9 cellular contexts compared by ENCODE assay signal in the genomic region with DNA sequence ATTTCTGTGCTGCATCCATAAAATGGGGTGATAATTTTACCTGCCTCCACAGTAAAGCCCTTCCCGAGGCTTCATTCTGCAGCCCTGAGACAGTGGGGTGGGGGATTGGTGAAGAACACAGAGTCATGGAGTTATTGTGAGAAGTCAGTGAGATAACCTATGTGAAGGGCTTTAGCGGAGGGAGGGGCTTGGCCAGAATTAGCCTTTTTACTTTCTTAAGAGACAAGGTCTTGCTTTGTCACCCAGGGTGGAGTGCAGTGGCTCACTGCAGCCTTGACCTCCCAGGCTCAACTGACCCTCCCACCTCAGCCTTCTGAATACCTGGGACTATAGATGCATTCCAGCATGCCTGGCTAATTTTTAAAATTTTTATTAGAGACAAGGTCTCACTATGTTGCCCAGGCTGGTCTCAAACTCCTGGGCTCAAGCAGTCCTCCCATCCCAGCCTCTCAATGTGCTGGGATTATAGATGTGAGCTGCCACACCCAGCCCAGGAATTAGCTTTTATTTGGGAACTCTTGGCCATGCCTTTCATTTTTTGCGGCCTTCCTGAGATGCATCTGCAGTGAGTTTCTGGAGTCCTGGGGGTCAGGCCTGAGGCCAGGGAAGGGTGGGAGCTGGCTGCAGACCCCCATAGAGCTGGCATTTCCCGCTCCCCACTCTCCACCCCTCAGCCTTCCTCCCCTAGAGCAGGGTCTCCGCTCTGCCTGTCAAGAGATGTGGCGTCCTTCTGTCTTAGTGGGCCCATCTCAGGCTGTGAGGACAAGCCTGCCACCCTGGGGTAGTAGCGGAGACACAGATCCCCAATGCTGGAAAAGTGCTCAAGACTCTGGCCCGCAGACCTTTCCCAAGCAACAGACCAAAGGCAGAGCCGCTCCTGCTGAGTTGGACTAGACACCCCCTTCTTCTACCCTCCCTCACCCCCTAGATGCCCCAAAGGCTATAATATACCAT.
DNase-seq lines count a peak whose midpoint lies in the region; ATAC-seq, FAIRE-seq and TF ChIP-seq lines count a peak whose summit lies in the region.
"Had no signal": no experiment of that assay in that cellular context is flagged by ENCODE, and none has a peak within 500 bp of the region (broad histone marks: within the 10 kb centered on the region; RNA-seq: fewer than 3 reads in every experiment).

No MANE protein-coding gene starts in this region.

- H3K27me3 ChIP-seq in GM23338 (ENCODE audit: insufficient read depth): no peaks in the 10 kb centered on the region
- H3K27me3 ChIP-seq in HepG2 (ENCODE audit: control insufficient read depth in 1 of 2, insufficient read depth in 2 of 2, low read length in 2 of 2): no peaks in the 10 kb centered on the region
- no peaks in the 10 kb centered on the region for H3K27me3 ChIP-seq in spleen (replicated peaks in 1 of 7)
- no peaks in the 10 kb centered on the region for H3K27me3 ChIP-seq in hepatocyte

- no TSS peak for BruUV-seq in HepG2 (replicated peaks; lab: Mats Ljungman, UMichigan)

- H3K27ac Mint-ChIP-seq in GM23338: peak overlapping the region; percentile 41
- H3K27ac Mint-ChIP-seq in activated CD8-positive, alpha-beta T cell treated with anti-CD3 and anti-CD28 coated beads for 36 hours: peak overlapping the region; percentile 46

- peaks cover 50% of the 10 kb centered on the region for H3K4me1 Mint-ChIP-seq in GM23338
- peaks cover 61% of the 10 kb centered on the region for H3K4me1 Mint-ChIP-seq in activated CD8-positive, alpha-beta T cell treated with anti-CD3 and anti-CD28 coated beads for 36 hours (ENCODE audit: low read depth)

- H3K79me2 ChIP-seq in GM23338 (replicated peaks; ENCODE audit: insufficient read depth) (peaks cover 4% of the 10 kb centered on the region; the same call in 1 of the 2 replicates), HepG2 (ENCODE audit: insufficient read depth, low read length) (peaks cover 2% of the 10 kb centered on the region), hepatocyte (peaks cover 83% of the 10 kb centered on the region)

- H3K9me3 ChIP-seq in HepG2 (ENCODE audit: low read length) (no peaks in the 10 kb centered on the region), spleen (no peaks in the 10 kb centered on the region), hepatocyte (ENCODE audit: low read depth) (no peaks in the 10 kb centered on the region)

- H3F3A ChIP-seq in GM23338 (replicated peaks; ENCODE audit: low read depth): no peaks in the 10 kb centered on the region

- no peak overlapping the region for H3K9ac ChIP-seq in HepG2 (ENCODE audit: insufficient read depth, low read depth, low read length)

- no peak overlapping the region for H3K27ac ChIP-seq in GM23338 (ENCODE audit: low read depth)
- H3K27ac ChIP-seq in HepG2 (ENCODE audit: extremely low read length, insufficient read depth, low read length): no peak overlapping the region
- H3K27ac ChIP-seq in spleen: peak overlapping the region; percentile 36 to 95 (median 88)
- no peak overlapping the region for H3K27ac ChIP-seq in hepatocyte

- H2AFZ ChIP-seq in GM23338 (no peak overlapping the region), HepG2 (ENCODE audit: low read length) (no peak overlapping the region), hepatocyte (no peak overlapping the region)

- no peak overlapping the region for H3K4me3 Mint-ChIP-seq in GM23338
- H3K4me3 Mint-ChIP-seq in activated CD8-positive, alpha-beta T cell treated with anti-CD3 and anti-CD28 coated beads for 36 hours: no peak overlapping the region

- H3K9me3 Mint-ChIP-seq in GM23338: no peaks in the 10 kb centered on the region; the same call in 2 of the 3 replicates
- H3K9me3 Mint-ChIP-seq in activated CD8-positive, alpha-beta T cell treated with anti-CD3 and anti-CD28 coated beads for 36 hours: no peaks in the 10 kb centered on the region

- TF ChIP-seq POLR2A in HepG2 (IDR thresholded peaks at IDR 0.05; ENCODE audit: insufficient read depth in 1 of 2, low read depth in 2 of 2, low read length in 2 of 2) (no peak), spleen (IDR thresholded peaks at IDR 0.05) (no peak)

- no peak for TF ChIP-seq RAD21 in HepG2 (CRISPR knock-in tag; IDR thresholded peaks at IDR 0.05)

- TF ChIP-seq EP300 in HepG2 (IDR thresholded peaks at IDR 0.05; ENCODE audit: low read depth in 2 of 2, low read length in 2 of 2): no peak
- no peak for TF ChIP-seq EP300 in HepG2 (CRISPR knock-in tag; IDR thresholded peaks at IDR 0.05; ENCODE audit: borderline replicate concordance)

- DNase-seq in GM23338 (ENCODE audit: low spot score): no peak
- DNase-seq in activated CD8-positive, alpha-beta T cell treated with anti-CD3 and anti-CD28 coated beads for 36 hours: no peak
- DNase-seq in HepG2 (ENCODE audit: low spot score): no peak
- no peak for DNase-seq in spleen
- DNase-seq in hepatocyte (ENCODE audit: low spot score): no peak
- no peak for DNase-seq in NCI-H146 (lab: John Stamatoyannopoulos, UW)
- DNase-seq: NCI-H2171 treated with DMSO at 0.1 percent for 48 hours had no signal

- H3K27me3 Mint-ChIP-seq in GM23338 (ENCODE audit: insufficient read depth, low read depth, poor library complexity): peaks cover 17% of the 10 kb centered on the region
- H3K27me3 Mint-ChIP-seq in activated CD8-positive, alpha-beta T cell treated with anti-CD3 and anti-CD28 coated beads for 36 hours: no peaks in the 10 kb centered on the region

- WGBS in HepG2 (ENCODE audit: low lambda C conversion rate): 91% methylated on average over 6 of the region's 9 CpGs
- WGBS in spleen, 5 donors: 77 to 87% (median 81%) methylated on average over 6 to 9 of the region's 9 CpGs
- 91% methylated on average over 9 of the region's 9 CpGs for WGBS in hepatocyte (ENCODE audit: low lambda C conversion rate, missing lambda C conversion rate)

- H3K36me3 ChIP-seq in GM23338 (ENCODE audit: insufficient read depth) (no peaks in the 10 kb centered on the region), HepG2 (replicated peaks in 1 of 2; ENCODE audit: control insufficient read depth in 1 of 2, insufficient read depth in 2 of 2, low read length in 2 of 2) (peaks cover 52 to 78% of the 10 kb centered on the region in 2 experiments), spleen (peaks cover 0 to 32% (median 0%) of the 10 kb centered on the region in 6 donors), hepatocyte (replicated peaks; ENCODE audit: insufficient read depth, low read depth) (no peaks in the 10 kb centered on the region)

- FAIRE-seq in HepG2 (lab: Jason Lieb, UNC): no peak

- POLR2A ChIA-PET in activated CD8-positive, alpha-beta T cell treated with anti-CD3 and anti-CD28 coated beads for 36 hours (lab: Charles Lee): no interaction called here
- POLR2A ChIA-PET in HepG2 (lab: Yijun Ruan, JAX): no interaction called here

- no peak for ATAC-seq in GM23338
- no peak for ATAC-seq in activated CD8-positive, alpha-beta T cell treated with anti-CD3 and anti-CD28 coated beads for 36 hours
- ATAC-seq in HepG2: no peak
- ATAC-seq in HG03095 (IDR thresholded peaks at IDR 0.05; ENCODE audit: unreplicated experiment): no peak
- ATAC-seq in GM18858 (IDR thresholded peaks at IDR 0.05; ENCODE audit: unreplicated experiment): no peak

- H4K20me1 ChIP-seq in GM23338 (replicated peaks; ENCODE audit: insufficient read depth): no peaks in the 10 kb centered on the region
- H4K20me1 ChIP-seq in HepG2 (ENCODE audit: insufficient read depth, low read length): peaks cover 11% of the 10 kb centered on the region
- peaks cover 64% of the 10 kb centered on the region for H4K20me1 ChIP-seq in hepatocyte (ENCODE audit: insufficient read depth, poor library complexity, severe bottlenecking)

- H3K4me2 ChIP-seq in GM23338 (no peak overlapping the region), HepG2 (ENCODE audit: low read depth, low read length) (no peak overlapping the region), hepatocyte (no peak overlapping the region)

- H3K4me1 ChIP-seq in GM23338 (ENCODE audit: insufficient read depth) (peaks cover 31% of the 10 kb centered on the region), HepG2 (ENCODE audit: insufficient read depth, low read length) (peaks cover 52% of the 10 kb centered on the region), spleen (peaks cover 59 to 100% (median 90%) of the 10 kb centered on the region in 6 donors), hepatocyte (ENCODE audit: insufficient read depth) (peaks cover 28% of the 10 kb centered on the region)

- TF ChIP-seq CTCF in GM23338 (conservative IDR thresholded peaks at IDR 0.05; ENCODE audit: low read depth in 2 of 2) (no peak), HepG2 (CRISPR knock-in tag; IDR thresholded peaks at IDR 0.05) (no peak), spleen (IDR thresholded peaks at IDR 0.05 in 8 of 11, conservative IDR thresholded peaks at IDR 0.05 in 3 of 11) (no peak), hepatocyte (IDR thresholded peaks at IDR 0.05; ENCODE audit: poor library complexity) (no peak)
- TF ChIP-seq CTCF in activated CD8-positive, alpha-beta T cell treated with anti-CD3 and anti-CD28 coated beads for 36 hours (IDR thresholded peaks at IDR 0.05): no peak

- in situ Hi-C loops in HepG2 (cut with HindIII; ENCODE audit: extremely low pct_ligation_motif_present, low pct_unique_long_range_greater_than_20kb): no loop called here

- CTCF ChIA-PET in activated CD8-positive, alpha-beta T cell treated with anti-CD3 and anti-CD28 coated beads for 36 hours (lab: Charles Lee): interaction anchor here (1.1 kb wide), 1 partner anchor 49 kb away, joined by 4 read pairs; no protein-coding TSS in a partner anchor
- CTCF ChIA-PET in HepG2 (lab: Yijun Ruan, JAX; ENCODE audit: low intra/inter-chr PET ratio, low total read pairs): no interaction called here

- no peak overlapping the region for H3K4me3 ChIP-seq in GM23338
- no peak overlapping the region for H3K4me3 ChIP-seq in HepG2 (replicated peaks in 1 of 3; ENCODE audit: insufficient read depth in 1 of 3, low read depth in 2 of 3, low read length in 3 of 3)
- H3K4me3 ChIP-seq in spleen: no peak overlapping the region
- H3K4me3 ChIP-seq in hepatocyte: no peak overlapping the region

- peaks cover 11% of the 10 kb centered on the region for H3K36me3 Mint-ChIP-seq in GM23338 (ENCODE audit: low read depth)
- peaks cover 4% of the 10 kb centered on the region for H3K36me3 Mint-ChIP-seq in activated CD8-positive, alpha-beta T cell treated with anti-CD3 and anti-CD28 coated beads for 36 hours (ENCODE audit: low read depth)

- intact Hi-C loops in activated CD8-positive, alpha-beta T cell treated with anti-CD3 and anti-CD28 coated beads for 36 hours (cut with micrococcal nuclease): no loop called here
- intact Hi-C loops in HepG2 (cut with micrococcal nuclease; ENCODE audit: unreplicated experiment) (no loop called here), spleen (cut with DNase I; ENCODE audit: low total_unique reads) (no loop called here)

- H3K9me2 ChIP-seq in GM23338 (ENCODE audit: insufficient read depth) (no peaks in the 10 kb centered on the region), hepatocyte (replicated peaks; ENCODE audit: insufficient read depth) (no peaks in the 10 kb centered on the region)

TF ChIP-seq in HepG2, 621 proteins besides CTCF, POLR2A, EP300 and RAD21 (continues in another document):
- TF ChIP-seq ZNF121 (CRISPR knock-in tag; IDR thresholded peaks at IDR 0.05): 0 out of 2 replicates have a peak, but pooled peaks have one; percentile 11

Comparison
In these comparisons a context has a peak if more than half of its experiments do, and no peak if none do; other contexts are left out.
1. H3K27ac ChIP-seq: peak in spleen (8 of 8); none in GM23338 (single experiment), HepG2 (single experiment) and hepatocyte (single experiment).